In genomic region chr4:143254479-143255216, GRCh38 we compare ENCODE assay signal across 2 cellular contexts.
TF ChIP-seq lines count a peak whose summit lies in the region.

No MANE protein-coding gene starts in this region.

TF ChIP-seq in IMR-90, 13 proteins besides CTCF, POLR2A, EP300 and RAD21 (continued from another document):
- TF ChIP-seq NFE2L2 (IDR thresholded peaks at IDR 0.05; ENCODE audit: low read depth, low read length) (no peak), CHD1 (IDR thresholded peaks at IDR 0.05; ENCODE audit: low read depth, low read length) (no peak), FOS (IDR thresholded peaks at IDR 0.05; ENCODE audit: low read depth, low read length) (no peak), MAZ (IDR thresholded peaks at IDR 0.05; ENCODE audit: borderline replicate concordance, low read depth, low read length) (no peak), USF2 (IDR thresholded peaks at IDR 0.05; ENCODE audit: low read depth, low read length) (no peak), BHLHE40 (IDR thresholded peaks at IDR 0.05; ENCODE audit: low read depth, low read length) (no peak), MXI1 (IDR thresholded peaks at IDR 0.05; ENCODE audit: borderline replicate concordance, low read depth, low read length) (no peak), RCOR1 (IDR thresholded peaks at IDR 0.05; ENCODE audit: insufficient replicate concordance, low read length) (no peak), ELK1 (IDR thresholded peaks at IDR 0.05; ENCODE audit: borderline replicate concordance, low read depth, low read length) (no peak), CEBPB (IDR thresholded peaks at IDR 0.05; ENCODE audit: low read depth, low read length) (no peak)

TF ChIP-seq in GM12878, 131 proteins besides CTCF, POLR2A, EP300 and RAD21 (continued from another document):
- TF ChIP-seq, protein P1, sequence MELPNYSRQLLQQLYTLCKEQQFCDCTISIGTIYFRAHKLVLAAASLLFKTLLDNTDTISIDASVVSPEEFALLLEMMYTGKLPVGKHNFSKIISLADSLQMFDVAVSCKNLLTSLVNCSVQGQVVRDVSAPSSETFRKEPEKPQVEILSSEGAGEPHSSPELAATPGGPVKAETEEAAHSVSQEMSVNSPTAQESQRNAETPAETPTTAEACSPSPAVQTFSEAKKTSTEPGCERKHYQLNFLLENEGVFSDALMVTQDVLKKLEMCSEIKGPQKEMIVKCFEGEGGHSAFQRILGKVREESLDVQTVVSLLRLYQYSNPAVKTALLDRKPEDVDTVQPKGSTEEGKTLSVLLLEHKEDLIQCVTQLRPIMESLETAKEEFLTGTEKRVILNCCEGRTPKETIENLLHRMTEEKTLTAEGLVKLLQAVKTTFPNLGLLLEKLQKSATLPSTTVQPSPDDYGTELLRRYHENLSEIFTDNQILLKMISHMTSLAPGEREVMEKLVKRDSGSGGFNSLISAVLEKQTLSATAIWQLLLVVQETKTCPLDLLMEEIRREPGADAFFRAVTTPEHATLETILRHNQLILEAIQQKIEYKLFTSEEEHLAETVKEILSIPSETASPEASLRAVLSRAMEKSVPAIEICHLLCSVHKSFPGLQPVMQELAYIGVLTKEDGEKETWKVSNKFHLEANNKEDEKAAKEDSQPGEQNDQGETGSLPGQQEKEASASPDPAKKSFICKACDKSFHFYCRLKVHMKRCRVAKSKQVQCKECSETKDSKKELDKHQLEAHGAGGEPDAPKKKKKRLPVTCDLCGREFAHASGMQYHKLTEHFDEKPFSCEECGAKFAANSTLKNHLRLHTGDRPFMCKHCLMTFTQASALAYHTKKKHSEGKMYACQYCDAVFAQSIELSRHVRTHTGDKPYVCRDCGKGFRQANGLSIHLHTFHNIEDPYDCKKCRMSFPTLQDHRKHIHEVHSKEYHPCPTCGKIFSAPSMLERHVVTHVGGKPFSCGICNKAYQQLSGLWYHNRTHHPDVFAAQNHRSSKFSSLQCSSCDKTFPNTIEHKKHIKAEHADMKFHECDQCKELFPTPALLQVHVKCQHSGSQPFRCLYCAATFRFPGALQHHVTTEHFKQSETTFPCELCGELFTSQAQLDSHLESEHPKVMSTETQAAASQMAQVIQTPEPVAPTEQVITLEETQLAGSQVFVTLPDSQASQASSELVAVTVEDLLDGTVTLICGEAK (IDR thresholded peaks at IDR 0.05; ENCODE audit: borderline replicate concordance), result no peak
- TF ChIP-seq ZBTB11 (CRISPR knock-in tag; IDR thresholded peaks at IDR 0.05), result no peak
